In genomic region chr1:161260346-161260745, GRCh38 we compare ENCODE assay signal across 1 cellular context.
TF ChIP-seq lines count a peak whose summit lies in the region.

No MANE protein-coding gene starts in this region.

TF ChIP-seq in HepG2, 621 proteins besides CTCF, POLR2A, EP300 and RAD21:
- TF ChIP-seq ZNF432 (CRISPR knock-in tag; IDR thresholded peaks at IDR 0.05; ENCODE audit: borderline replicate concordance) (no peak), TBX2 (CRISPR knock-in tag; IDR thresholded peaks at IDR 0.05; ENCODE audit: borderline replicate concordance) (no peak), BHLHE40 (IDR thresholded peaks at IDR 0.05; ENCODE audit: low read length) (no peak)
